ENCODE assay signal across 8 cellular contexts in the genomic region with DNA sequence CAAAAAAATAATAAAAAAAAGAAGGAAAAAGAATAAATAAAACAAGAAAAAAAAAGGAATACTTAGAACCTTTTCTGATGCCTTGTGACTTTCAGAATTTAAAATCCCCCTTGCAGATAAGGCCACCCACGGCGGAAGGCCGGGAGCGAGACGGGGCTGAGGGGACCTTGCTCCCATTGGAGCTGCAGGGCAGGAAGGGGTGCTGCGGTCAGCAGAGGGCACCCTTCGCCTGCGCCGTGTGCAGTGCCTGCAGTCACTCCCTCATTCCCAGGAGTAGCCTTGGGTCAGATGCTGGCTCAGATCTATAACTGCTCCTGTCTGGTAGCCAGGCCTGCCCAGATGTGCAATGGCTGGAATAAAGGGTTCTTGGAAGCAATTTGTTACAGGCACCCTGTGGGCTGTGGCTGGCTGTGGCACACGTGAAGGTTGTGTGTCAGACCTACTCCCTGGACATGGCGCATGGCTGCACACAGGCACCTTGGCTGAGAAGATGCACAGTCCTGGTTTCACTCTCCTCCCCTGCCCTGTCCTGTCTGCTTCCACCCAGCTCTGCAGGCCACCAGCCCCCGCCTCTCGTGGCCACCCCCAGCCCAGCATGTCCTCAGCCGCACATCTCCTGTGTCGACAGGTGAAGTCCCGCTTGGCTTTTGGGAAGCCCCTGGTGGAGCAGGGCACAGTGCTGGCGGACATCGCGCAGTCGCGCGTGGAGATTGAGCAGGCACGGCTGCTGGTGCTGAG. TPM values are rescaled to one million over a fixed set of nuclear protein-coding genes. Genes with fewer than 3 reads are reported as not detected.
DNase-seq lines count a peak whose midpoint lies in the region; ATAC-seq, FAIRE-seq and TF ChIP-seq lines count a peak whose summit lies in the region.

No MANE protein-coding gene starts in this region.

- peaks cover 24 to 36% (median 30%) of the 10 kb centered on the region in 4 donors for H3K4me1 ChIP-seq in esophagus muscularis mucosa

- H3K4me2 ChIP-seq in neural cell (ENCODE audit: low read length), result no peak overlapping the region

- no peaks in the 10 kb centered on the region for H3K79me2 ChIP-seq in neural cell (replicated peaks; ENCODE audit: insufficient read depth, low read length)

- DNase-seq in GM12891 (ENCODE audit: insufficient read length, low spot score) (peak; percentile 54), esophagus muscularis mucosa (ENCODE audit: extremely low spot score) (no peak), DMS114 treated with DMSO at 0.1 percent for 48 hours (lab: John Stamatoyannopoulos, UW; ENCODE audit: unreplicated experiment) (no peak)

- TF ChIP-seq CTCF in 22Rv1 (IDR thresholded peaks at IDR 0.05) (peak; percentile 89), esophagus muscularis mucosa (IDR thresholded peaks at IDR 0.05) (peak; percentile 79 to 87 (median 82)), neural cell (IDR thresholded peaks at IDR 0.05; ENCODE audit: poor library complexity, severe bottlenecking) (peak; percentile 56)

- no peaks in the 10 kb centered on the region for H3K9me2 ChIP-seq in neural cell (ENCODE audit: insufficient read depth, low read length)

- H3K4me3 ChIP-seq in esophagus muscularis mucosa (no peak overlapping the region), neural cell (ENCODE audit: low read length) (no peak overlapping the region)

- H3F3A ChIP-seq in neural cell (ENCODE audit: insufficient read depth, low read length, poor library complexity, severe bottlenecking), result no peaks in the 10 kb centered on the region

- H4K20me1 ChIP-seq in neural cell (ENCODE audit: insufficient read depth), result no peaks in the 10 kb centered on the region

- no peak overlapping the region for H2AFZ ChIP-seq in neural cell (ENCODE audit: low read depth, low read length)

- peak; percentile 56 for TF ChIP-seq RAD21 in neural cell (conservative IDR thresholded peaks at IDR 0.05)

- H3K9me3 ChIP-seq in esophagus muscularis mucosa, result no peaks in the 10 kb centered on the region
- H3K9me3 ChIP-seq in neural cell (ENCODE audit: low read length), result no peaks in the 10 kb centered on the region

- TF ChIP-seq EP300 in esophagus muscularis mucosa (IDR thresholded peaks at IDR 0.05) (no peak), neural cell (conservative IDR thresholded peaks at IDR 0.05; ENCODE audit: poor library complexity, severe bottlenecking) (no peak)

- no peak for ATAC-seq in HG03159 (IDR thresholded peaks at IDR 0.05; ENCODE audit: unreplicated experiment)
- ATAC-seq in GM21515 (IDR thresholded peaks at IDR 0.05; ENCODE audit: unreplicated experiment), result no peak

- TF ChIP-seq POLR2A in GM12891 (IDR thresholded peaks at IDR 0.05; ENCODE audit: low read depth, low read length) (no peak), esophagus muscularis mucosa (IDR thresholded peaks at IDR 0.05; ENCODE audit: low read depth) (no peak)

- H3K36me3 ChIP-seq in esophagus muscularis mucosa, result peaks cover 0 to 70% (median 37%) of the 10 kb centered on the region in 4 donors
- H3K36me3 ChIP-seq in neural cell (ENCODE audit: insufficient read depth, low read length), result peaks cover 10% of the 10 kb centered on the region

- H3K27ac ChIP-seq in 22Rv1, result no peak overlapping the region
- no peak overlapping the region for H3K27ac ChIP-seq in esophagus muscularis mucosa (replicated peaks in 1 of 4)
- no peak overlapping the region for H3K27ac ChIP-seq in neural cell (ENCODE audit: low read length)

- 65% methylated on average over 23 of the region's 23 CpGs for WGBS in esophagus muscularis mucosa

- H3K9ac ChIP-seq in neural cell (ENCODE audit: low read length), result no peak overlapping the region

- intact Hi-C loops in esophagus muscularis mucosa (cut with DNase I), result loop anchor here (2.0 kb wide), 1 partner anchor 59 kb away; no protein-coding TSS in a partner anchor

- FAIRE-seq in GM12891 (lab: Jason Lieb, UNC), result peak; percentile 93

- H3K27me3 ChIP-seq in esophagus muscularis mucosa, result no peaks in the 10 kb centered on the region
- H3K27me3 ChIP-seq in neural cell (ENCODE audit: insufficient read depth, low read depth, low read length), result no peaks in the 10 kb centered on the region

TF ChIP-seq in GM12891, 5 proteins besides CTCF, POLR2A, EP300 and RAD21:
- no peak for TF ChIP-seq SPI1 (IDR thresholded peaks at IDR 0.05; ENCODE audit: low read depth, low read length)
- no peak for TF ChIP-seq TAF1 (IDR thresholded peaks at IDR 0.05; ENCODE audit: low read depth, low read length)
- no peak for TF ChIP-seq PAX5 (IDR thresholded peaks at IDR 0.05; ENCODE audit: insufficient read depth, low read length, severe bottlenecking)
- TF ChIP-seq POLR2AphosphoS5 (IDR thresholded peaks at IDR 0.05; ENCODE audit: low read depth, low read length), result no peak
- no peak for TF ChIP-seq POU2F2 (IDR thresholded peaks at IDR 0.05; ENCODE audit: low read depth, low read length)

TF ChIP-seq in PFSK-1, 5 proteins besides CTCF, POLR2A, EP300 and RAD21:
- TF ChIP-seq FOXP2 (optimal IDR thresholded peaks at IDR 0.05; ENCODE audit: borderline replicate concordance, extremely low read depth, extremely low read length, insufficient read depth), result peak; percentile 64
- TF ChIP-seq REST (IDR thresholded peaks at IDR 0.05; ENCODE audit: insufficient read depth in 1 of 2, low read depth in 2 of 2, low read length in 2 of 2), result no peak
- TF ChIP-seq TAF1 (IDR thresholded peaks at IDR 0.05; ENCODE audit: borderline replicate concordance, insufficient read depth, low read length), result no peak
- TF ChIP-seq SIN3A (IDR thresholded peaks at IDR 0.05; ENCODE audit: borderline replicate concordance, insufficient read depth, low read length), result no peak
- no peak for TF ChIP-seq POLR2AphosphoS5 (IDR thresholded peaks at IDR 0.05; ENCODE audit: low read depth, low read length)

TF ChIP-seq in neural cell, 6 proteins besides CTCF, POLR2A, EP300 and RAD21:
- TF ChIP-seq EZH2 (IDR thresholded peaks at IDR 0.05; ENCODE audit: borderline replicate concordance, insufficient read depth, low read length, poor library complexity, severe bottlenecking) (no peak), SMC3 (conservative IDR thresholded peaks at IDR 0.05; ENCODE audit: poor library complexity) (peak; percentile 40)

RNA-seq across cellular contexts. Expression of gene ALDH2, which starts 13.4 kb away (rescaled TPM):
- polyA plus RNA-seq in GM12891 (2012; ENCODE audit: low read depth, missing spikeins), result 10.5 TPM
- 0.90 TPM for polyA plus RNA-seq in PFSK-1 (2012; ENCODE audit: insufficient read length, low read depth)
- total RNA-seq in esophagus muscularis mucosa, result 100 to 1,000 TPM; 148 to 278 (median 209) TPM
- polyA plus RNA-seq in neural cell, result 64.3 and 74.0 TPM in 2 replicates
- polyA minus RNA-seq in neural cell, result 56.5 and 63.7 TPM in 2 replicates
